8 cellular contexts compared by ENCODE assay signal in the genomic region with DNA sequence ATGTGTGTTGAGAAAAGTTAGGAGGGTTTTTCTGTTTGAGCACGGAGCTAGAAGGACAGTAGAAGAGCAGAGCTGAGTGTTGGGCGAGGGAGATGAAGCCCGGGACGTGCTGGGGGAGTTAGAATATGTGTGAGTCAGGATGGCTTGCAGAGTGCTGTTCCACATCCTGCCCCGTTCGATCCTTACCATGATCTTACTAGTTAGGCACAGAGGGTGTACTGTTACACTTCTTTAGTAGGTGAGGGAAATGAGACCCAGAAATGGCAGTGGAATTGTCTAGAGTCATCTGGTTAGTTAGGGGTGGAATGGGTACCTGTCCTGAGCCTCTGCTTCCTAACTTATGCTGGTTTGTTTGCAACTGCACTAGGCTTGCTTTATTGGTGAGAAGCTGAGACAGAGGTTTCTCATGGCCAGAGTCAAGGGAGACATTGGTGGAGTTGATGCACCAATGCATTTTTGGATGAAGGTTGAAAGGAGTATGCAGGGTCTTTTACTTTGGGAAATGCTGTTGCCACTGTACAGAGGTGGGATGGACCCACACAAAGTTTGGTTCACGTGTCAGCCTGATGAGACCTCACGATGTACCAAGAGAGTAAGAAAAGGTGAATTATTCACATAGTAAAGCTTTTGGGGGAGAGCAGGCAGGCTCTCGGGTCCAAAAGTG. TPM values are rescaled to one million over a fixed set of nuclear protein-coding genes. Genes with fewer than 3 reads are reported as not detected.
DNase-seq lines count a peak whose midpoint lies in the region; ATAC-seq and TF ChIP-seq lines count a peak whose summit lies in the region.

No MANE protein-coding gene starts in this region.

- no peak for DNase-seq in activated T-helper 2 cell treated with anti-CD3 and anti-CD28 coated beads, Interferon-gamma antibody, Interleukin-2, Interleukin-4, amounts not matched to agents 10 μg/mL and 5 μg/mL and 100 μg/mL, durations not matched to agents 14 hours and 24 hours and 36 hours (ENCODE audit: low spot score)
- DNase-seq in amygdala (lab: John Stamatoyannopoulos, UW) (no peak), NCI-H2107 treated with DMSO at 0.1 percent for 48 hours (lab: John Stamatoyannopoulos, UW; ENCODE audit: unreplicated experiment) (no peak), amniotic stem cell (lab: John Stamatoyannopoulos, UW) (no peak), SHP77 (lab: John Stamatoyannopoulos, UW) (no peak)

- peaks cover 38% of the 10 kb centered on the region for H3K4me1 Mint-ChIP-seq in activated T-helper 2 cell treated with anti-CD3 and anti-CD28 coated beads, Interferon-gamma antibody, Interleukin-2, Interleukin-4, amounts not matched to agents 10 μg/mL and 5 μg/mL and 100 μg/mL, durations not matched to agents 14 hours and 24 hours and 36 hours (ENCODE audit: low read depth)
- H3K4me1 Mint-ChIP-seq in nephron: peaks cover 64% of the 10 kb centered on the region

- ATAC-seq in GM18517 (IDR thresholded peaks at IDR 0.05; ENCODE audit: unreplicated experiment): peak; percentile 14
- peak; percentile 31 for ATAC-seq in HG02678 (IDR thresholded peaks at IDR 0.05; ENCODE audit: unreplicated experiment)

- TF ChIP-seq CTCF in nephron (IDR thresholded peaks at IDR 0.05; ENCODE audit: unreplicated experiment in 3 of 3): no peak

- peak overlapping the region; percentile 28 for H3K27ac Mint-ChIP-seq in activated T-helper 2 cell treated with anti-CD3 and anti-CD28 coated beads, Interferon-gamma antibody, Interleukin-2, Interleukin-4, amounts not matched to agents 10 μg/mL and 5 μg/mL and 100 μg/mL, durations not matched to agents 14 hours and 24 hours and 36 hours
- H3K27ac Mint-ChIP-seq in nephron: peak overlapping the region; percentile 78 to 90 (median 83)

- no peak overlapping the region for H3K4me3 Mint-ChIP-seq in activated T-helper 2 cell treated with anti-CD3 and anti-CD28 coated beads, Interferon-gamma antibody, Interleukin-2, Interleukin-4, amounts not matched to agents 10 μg/mL and 5 μg/mL and 100 μg/mL, durations not matched to agents 14 hours and 24 hours and 36 hours (ENCODE audit: low read depth)
- no peak overlapping the region for H3K4me3 Mint-ChIP-seq in nephron

- H3K36me3 Mint-ChIP-seq in activated T-helper 2 cell treated with anti-CD3 and anti-CD28 coated beads, Interferon-gamma antibody, Interleukin-2, Interleukin-4, amounts not matched to agents 10 μg/mL and 5 μg/mL and 100 μg/mL, durations not matched to agents 14 hours and 24 hours and 36 hours (ENCODE audit: low read depth): peaks cover 3% of the 10 kb centered on the region
- peaks cover 9% of the 10 kb centered on the region for H3K36me3 Mint-ChIP-seq in nephron (ENCODE audit: low read depth)

- no peaks in the 10 kb centered on the region for H3K9me3 Mint-ChIP-seq in activated T-helper 2 cell treated with anti-CD3 and anti-CD28 coated beads, Interferon-gamma antibody, Interleukin-2, Interleukin-4, amounts not matched to agents 10 μg/mL and 5 μg/mL and 100 μg/mL, durations not matched to agents 14 hours and 24 hours and 36 hours
- H3K9me3 Mint-ChIP-seq in nephron: no peaks in the 10 kb centered on the region

- intact Hi-C loops in activated T-helper 2 cell treated with anti-CD3 and anti-CD28 coated beads, Interferon-gamma antibody, Interleukin-2, Interleukin-4, amounts not matched to agents 10 μg/mL and 5 μg/mL and 100 μg/mL, durations not matched to agents 14 hours and 24 hours and 36 hours (cut with micrococcal nuclease): loop anchor here (2.0 kb wide), 2 partner anchors 22 to 38 kb away; no protein-coding TSS in a partner anchor

- no peaks in the 10 kb centered on the region for H3K27me3 Mint-ChIP-seq in activated T-helper 2 cell treated with anti-CD3 and anti-CD28 coated beads, Interferon-gamma antibody, Interleukin-2, Interleukin-4, amounts not matched to agents 10 μg/mL and 5 μg/mL and 100 μg/mL, durations not matched to agents 14 hours and 24 hours and 36 hours (ENCODE audit: low read depth)
- no peaks in the 10 kb centered on the region for H3K27me3 Mint-ChIP-seq in nephron (ENCODE audit: low read depth)

RNA-seq across cellular contexts. Expression of a gene that starts 42.4 kb away (rescaled TPM):
- 60.4 and 67.1 TPM in 2 replicates for total RNA-seq in activated T-helper 2 cell treated with anti-CD3 and anti-CD28 coated beads, Interferon-gamma antibody, Interleukin-2, Interleukin-4, amounts not matched to agents 10 μg/mL and 5 μg/mL and 100 μg/mL, durations not matched to agents 14 hours and 24 hours and 36 hours
